Comparison of ENCODE assay signal across 29 cellular contexts in genomic region chr12:91889059-91889458, GRCh38.
"Had no signal": no experiment of that assay in that cellular context is flagged by ENCODE, and none has a peak within 500 bp of the region (broad histone marks: within the 10 kb centered on the region; RNA-seq: fewer than 3 reads in every experiment).

No MANE protein-coding gene starts in this region.

- H3K4me1 Mint-ChIP-seq: activated CD4-positive, alpha-beta memory T cell treated with anti-CD3 and anti-CD28 coated beads, Interleukin-2, amount 10 ng/mL, durations not matched to agents 7 days and 5 days; activated CD8-positive, alpha-beta memory T cell treated with anti-CD3 and anti-CD28 coated beads, Interleukin-2, amount 10 ng/mL, durations not matched to agents 7 days and 5 days had no signal

- H3K27me3 ChIP-seq: MG63 had no signal

- H3K4me3 ChIP-seq: K562, MG63, PC-9 had no signal

- H3K27ac ChIP-seq: PC-9, RWPE1, WERI-Rb-1 had no signal

- DNase-seq: activated CD4-positive, alpha-beta memory T cell treated with anti-CD3 and anti-CD28 coated beads, Interleukin-2, amount 10 ng/mL, durations not matched to agents 7 days and 5 days; activated CD4-positive, alpha-beta T cell treated with anti-CD3 and anti-CD28 coated beads for 1 hour; activated CD4-positive, alpha-beta T cell treated with anti-CD3 and anti-CD28 coated beads for 48 hours; activated CD4-positive, CD25-positive, alpha-beta regulatory T cell; activated CD8-positive, alpha-beta memory T cell treated with anti-CD3 and anti-CD28 coated beads for 24 hours; activated CD8-positive, alpha-beta memory T cell treated with anti-CD3 and anti-CD28 coated beads, Interleukin-2, amount 10 ng/mL, durations not matched to agents 7 days and 5 days; activated CD8-positive, alpha-beta memory T cell treated with anti-CD3 and anti-CD28 coated beads, Interleukin-2, amount 50 U/mL, for 48 hours; activated gamma-delta T cell; activated naive CD4-positive, alpha-beta T cell treated with Interleukin-2 at 50 U/mL for 16 hours; activated naive CD8-positive, alpha-beta T cell treated with anti-CD3 and anti-CD28 coated beads, Interleukin-2, amount 10 ng/mL, durations not matched to agents 7 days and 5 days; activated T-cell treated with anti-CD3 and anti-CD28 coated beads, Interleukin-2, amount 50 U/mL, for 72 hours; cerebellar nuclear complex; MG63; NCI-H1092; NCI-H1436 treated with DMSO at 0.1 percent for 48 hours; NCI-H1694 treated with DMSO at 0.1 percent for 48 hours; NCI-H2029; NCI-H345; NCI-H524 treated with DMSO at 0.1 percent for 48 hours; PC-9; Right ventricle myocardium superior; SW 1271; T-helper 1 cell; T1000; WERI-Rb-1 had no signal

- H3K27me3 Mint-ChIP-seq: activated CD4-positive, alpha-beta memory T cell treated with anti-CD3 and anti-CD28 coated beads, Interleukin-2, amount 10 ng/mL, durations not matched to agents 7 days and 5 days; activated CD8-positive, alpha-beta memory T cell treated with anti-CD3 and anti-CD28 coated beads, Interleukin-2, amount 10 ng/mL, durations not matched to agents 7 days and 5 days; activated naive CD4-positive, alpha-beta T cell treated with anti-CD3 and anti-CD28 coated beads, Interleukin-2, amount 50 U/mL, for 24 hours; activated naive CD8-positive, alpha-beta T cell treated with anti-CD3 and anti-CD28 coated beads, Interleukin-2, amount 10 ng/mL, durations not matched to agents 7 days and 5 days had no signal

- H3K4me3 Mint-ChIP-seq: activated CD4-positive, alpha-beta memory T cell treated with anti-CD3 and anti-CD28 coated beads, Interleukin-2, amount 10 ng/mL, durations not matched to agents 7 days and 5 days; activated CD8-positive, alpha-beta memory T cell treated with anti-CD3 and anti-CD28 coated beads, Interleukin-2, amount 10 ng/mL, durations not matched to agents 7 days and 5 days; activated naive CD4-positive, alpha-beta T cell treated with anti-CD3 and anti-CD28 coated beads, Interleukin-2, amount 50 U/mL, for 24 hours; activated naive CD8-positive, alpha-beta T cell treated with anti-CD3 and anti-CD28 coated beads, Interleukin-2, amount 10 ng/mL, durations not matched to agents 7 days and 5 days; activated T-cell treated with anti-CD3 and anti-CD28 coated beads, Interleukin-2, amount 50 U/mL, for 72 hours had no signal

- H3K36me3 Mint-ChIP-seq: activated CD8-positive, alpha-beta memory T cell treated with anti-CD3 and anti-CD28 coated beads, Interleukin-2, amount 10 ng/mL, durations not matched to agents 7 days and 5 days; activated naive CD4-positive, alpha-beta T cell treated with anti-CD3 and anti-CD28 coated beads, Interleukin-2, amount 50 U/mL, for 24 hours had no signal

- ATAC-seq: activated CD8-positive, alpha-beta memory T cell treated with anti-CD3 and anti-CD28 coated beads, Interleukin-2, amount 10 ng/mL, durations not matched to agents 7 days and 5 days; activated T-cell treated with anti-CD3 and anti-CD28 coated beads, Interleukin-2, amount 50 U/mL, for 72 hours; K562 had no signal

- H3K36me3 ChIP-seq: MG63, WERI-Rb-1 had no signal

- H3K9me3 ChIP-seq: MG63 had no signal

- H3K9me3 Mint-ChIP-seq: activated CD4-positive, alpha-beta memory T cell treated with anti-CD3 and anti-CD28 coated beads, Interleukin-2, amount 10 ng/mL, durations not matched to agents 7 days and 5 days; activated naive CD4-positive, alpha-beta T cell treated with anti-CD3 and anti-CD28 coated beads, Interleukin-2, amount 50 U/mL, for 24 hours; activated naive CD8-positive, alpha-beta T cell treated with anti-CD3 and anti-CD28 coated beads, Interleukin-2, amount 10 ng/mL, durations not matched to agents 7 days and 5 days; activated T-cell treated with anti-CD3 and anti-CD28 coated beads, Interleukin-2, amount 50 U/mL, for 72 hours; activated T-helper 2 cell treated with anti-CD3 and anti-CD28 coated beads, Interferon-gamma antibody, Interleukin-2, Interleukin-4, amounts not matched to agents 10 μg/mL and 5 μg/mL and 100 μg/mL, durations not matched to agents 14 hours and 24 hours and 36 hours had no signal

- H3K27ac Mint-ChIP-seq: activated CD4-positive, alpha-beta memory T cell treated with anti-CD3 and anti-CD28 coated beads, Interleukin-2, amount 10 ng/mL, durations not matched to agents 7 days and 5 days; activated CD8-positive, alpha-beta memory T cell treated with anti-CD3 and anti-CD28 coated beads, Interleukin-2, amount 10 ng/mL, durations not matched to agents 7 days and 5 days; activated naive CD4-positive, alpha-beta T cell treated with anti-CD3 and anti-CD28 coated beads, Interleukin-2, amount 50 U/mL, for 24 hours; activated naive CD8-positive, alpha-beta T cell treated with anti-CD3 and anti-CD28 coated beads, Interleukin-2, amount 10 ng/mL, durations not matched to agents 7 days and 5 days; activated T-cell treated with anti-CD3 and anti-CD28 coated beads, Interleukin-2, amount 50 U/mL, for 72 hours; activated T-helper 2 cell treated with anti-CD3 and anti-CD28 coated beads, Interferon-gamma antibody, Interleukin-2, Interleukin-4, amounts not matched to agents 10 μg/mL and 5 μg/mL and 100 μg/mL, durations not matched to agents 14 hours and 24 hours and 36 hours had no signal
